Comparison of ENCODE assay signal across 21 cellular contexts in the genomic region with DNA sequence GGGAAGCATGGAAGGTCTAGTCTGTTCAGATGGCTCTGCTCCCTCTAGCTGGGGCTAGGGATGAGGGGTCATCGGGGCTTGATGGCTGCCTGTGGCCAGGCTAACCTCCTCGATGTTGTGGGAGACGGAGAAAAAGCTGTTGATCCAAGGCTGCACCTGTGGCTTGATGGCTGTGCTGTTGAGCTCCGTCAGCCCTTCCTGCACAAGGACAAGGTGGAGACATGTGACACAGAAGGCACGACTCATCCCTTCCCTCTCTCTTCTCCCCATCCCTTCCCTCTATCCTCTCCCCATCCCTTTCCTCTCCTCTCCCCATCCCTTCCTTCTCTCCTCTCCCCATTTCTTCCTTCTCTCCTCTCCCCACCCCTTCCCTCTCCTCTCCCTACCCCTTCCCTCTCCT. TPM values are rescaled to one million over a fixed set of nuclear protein-coding genes. Genes with fewer than 3 reads are reported as not detected.
DNase-seq lines count a peak whose midpoint lies in the region; ATAC-seq and TF ChIP-seq lines count a peak whose summit lies in the region.
"Had no signal": no experiment of that assay in that cellular context is flagged by ENCODE, and none has a peak within 500 bp of the region (broad histone marks: within the 10 kb centered on the region; RNA-seq: fewer than 3 reads in every experiment).

No MANE protein-coding gene starts in this region.

- TF ChIP-seq POLR2A in prostate gland (IDR thresholded peaks at IDR 0.05) = no peak

- DNase-seq in T-helper 17 cell = no peak
- peak; percentile 30 for DNase-seq in kidney tubule cell (ENCODE audit: low spot score)
- no peak for DNase-seq in activated CD8-positive, alpha-beta memory T cell treated with anti-CD3 and anti-CD28 coated beads, Interleukin-2, amount 50 U/mL, for 4 hours
- no peak for DNase-seq in prostate gland (ENCODE audit: low spot score)
- DNase-seq: activated CD8-positive, alpha-beta memory T cell treated with anti-CD3 and anti-CD28 coated beads for 24 hours; activated effector memory CD4-positive, alpha-beta T cell treated with anti-CD3 and anti-CD28 coated beads, Interleukin-2, amount 50 U/mL, for 16 hours; anterior cingulate cortex; Calu3; left colon; NCI-H1417; NCI-H2171; NCI-H774; stimulated activated CD4-positive, alpha-beta T cell treated with anti-CD3 and anti-CD28 coated beads, Interleukin-4, amount 100 ng/mL, for 1 hour; testis had no signal

- H3K36me3 Mint-ChIP-seq in T-helper 17 cell (ENCODE audit: low read depth) = no peaks in the 10 kb centered on the region

- WGBS in prostate gland = 81% methylated on average over 5 of the region's 5 CpGs

- H3K4me3 ChIP-seq in BLaER1 (no peak overlapping the region), HEK293 (ENCODE audit: low read depth, low read length) (no peak overlapping the region), prostate gland (no peak overlapping the region)
- H3K4me3 ChIP-seq: testis had no signal

- no peak overlapping the region for H3K9ac ChIP-seq in BLaER1
- H3K9ac ChIP-seq: KMS-11 had no signal

- H3K27me3 Mint-ChIP-seq in T-helper 17 cell = no peaks in the 10 kb centered on the region

- H3K9me3 ChIP-seq in BLaER1 (no peaks in the 10 kb centered on the region), HEK293 (ENCODE audit: control insufficient read depth, insufficient read depth, low read depth, low read length) (no peaks in the 10 kb centered on the region), T-helper 17 cell (ENCODE audit: control insufficient read depth, low read length, poor library complexity, severe bottlenecking) (no peaks in the 10 kb centered on the region), prostate gland (no peaks in the 10 kb centered on the region)
- H3K9me3 ChIP-seq: testis had no signal

- H3K27ac ChIP-seq in BLaER1 = 0 out of 2 replicates have a peak overlapping the region, but pooled peaks have one; percentile 55
- H3K27ac ChIP-seq in HEK293 (ENCODE audit: extremely low read depth, low read depth, low read length) = no peak overlapping the region
- H3K27ac ChIP-seq in prostate gland = no peak overlapping the region
- H3K27ac ChIP-seq: HL-60, KMS-11, testis, VCaP had no signal

- H3K4me2 ChIP-seq in BLaER1 = no peak overlapping the region
- H3K4me2 ChIP-seq: KMS-11 had no signal

- POLR2A ChIA-PET in HEK293 (lab: Yijun Ruan, JAX) = no interaction called here

- CTCF ChIA-PET in HEK293 (lab: Yijun Ruan, JAX) = no interaction called here

- H3K4me1 ChIP-seq in BLaER1 = peaks cover 17% of the 10 kb centered on the region
- H3K4me1 ChIP-seq in HEK293 (ENCODE audit: control insufficient read depth, insufficient read depth, low read length) = no peaks in the 10 kb centered on the region
- no peaks in the 10 kb centered on the region for H3K4me1 ChIP-seq in prostate gland (replicated peaks)
- H3K4me1 ChIP-seq: testis had no signal

- H3K27me3 ChIP-seq in BLaER1 (no peaks in the 10 kb centered on the region), prostate gland (replicated peaks; ENCODE audit: insufficient read depth) (no peaks in the 10 kb centered on the region)
- H3K27me3 ChIP-seq: testis had no signal

- no peaks in the 10 kb centered on the region for H4K20me1 ChIP-seq in BLaER1

- ATAC-seq in T-helper 17 cell (no peak), GM19467 (IDR thresholded peaks at IDR 0.05; ENCODE audit: unreplicated experiment) (no peak), HG03025 (IDR thresholded peaks at IDR 0.05; ENCODE audit: low FRiP score, unreplicated experiment) (no peak)
- ATAC-seq: left colon had no signal

- peaks cover 10% of the 10 kb centered on the region for H3K4me1 Mint-ChIP-seq in T-helper 17 cell

- H3K36me3 ChIP-seq in BLaER1 = peaks cover 79% of the 10 kb centered on the region
- peaks cover 0 to 65% of the 10 kb centered on the region in 2 experiments; a peak in 2 of 3 replicates for H3K36me3 ChIP-seq in HEK293 (ENCODE audit: control insufficient read depth in 2 of 2, insufficient read depth in 1 of 2, low read length in 2 of 2)
- H3K36me3 ChIP-seq in prostate gland = peaks cover 2 to 16% of the 10 kb centered on the region in 2 donors

- TF ChIP-seq CTCF in HEK293 (tag by site-specific recombination; IDR thresholded peaks at IDR 0.05) (no peak), prostate gland (IDR thresholded peaks at IDR 0.05) (no peak)

- no peak overlapping the region for H3K4me3 Mint-ChIP-seq in T-helper 17 cell

- intact Hi-C loops in prostate gland (cut with DNase I) = no loop called here

- peak overlapping the region; percentile 45 for H3K27ac Mint-ChIP-seq in T-helper 17 cell

TF ChIP-seq in HEK293, 187 proteins besides CTCF, POLR2A, EP300 and RAD21:
- TF ChIP-seq, protein P1, sequence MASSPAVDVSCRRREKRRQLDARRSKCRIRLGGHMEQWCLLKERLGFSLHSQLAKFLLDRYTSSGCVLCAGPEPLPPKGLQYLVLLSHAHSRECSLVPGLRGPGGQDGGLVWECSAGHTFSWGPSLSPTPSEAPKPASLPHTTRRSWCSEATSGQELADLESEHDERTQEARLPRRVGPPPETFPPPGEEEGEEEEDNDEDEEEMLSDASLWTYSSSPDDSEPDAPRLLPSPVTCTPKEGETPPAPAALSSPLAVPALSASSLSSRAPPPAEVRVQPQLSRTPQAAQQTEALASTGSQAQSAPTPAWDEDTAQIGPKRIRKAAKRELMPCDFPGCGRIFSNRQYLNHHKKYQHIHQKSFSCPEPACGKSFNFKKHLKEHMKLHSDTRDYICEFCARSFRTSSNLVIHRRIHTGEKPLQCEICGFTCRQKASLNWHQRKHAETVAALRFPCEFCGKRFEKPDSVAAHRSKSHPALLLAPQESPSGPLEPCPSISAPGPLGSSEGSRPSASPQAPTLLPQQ (tag by site-specific recombination; IDR thresholded peaks at IDR 0.05) = no peak
- TF ChIP-seq PRDM1 (tag by site-specific recombination; IDR thresholded peaks at IDR 0.05) (peak; percentile 73), ZNF600 (tag by site-specific recombination; IDR thresholded peaks at IDR 0.05) (0 out of 2 replicates have a peak, but pooled peaks have one; percentile 23), SCRT1 (tag by site-specific recombination; IDR thresholded peaks at IDR 0.05; ENCODE audit: borderline replicate concordance) (peak; percentile 85; the same call in 1 of the 2 replicates), ZNF76 (tag by site-specific recombination; IDR thresholded peaks at IDR 0.05; ENCODE audit: borderline replicate concordance, low read depth) (no peak), SCRT2 (tag by site-specific recombination; IDR thresholded peaks at IDR 0.05) (peak; percentile 97)
- TF ChIP-seq, protein P2, sequence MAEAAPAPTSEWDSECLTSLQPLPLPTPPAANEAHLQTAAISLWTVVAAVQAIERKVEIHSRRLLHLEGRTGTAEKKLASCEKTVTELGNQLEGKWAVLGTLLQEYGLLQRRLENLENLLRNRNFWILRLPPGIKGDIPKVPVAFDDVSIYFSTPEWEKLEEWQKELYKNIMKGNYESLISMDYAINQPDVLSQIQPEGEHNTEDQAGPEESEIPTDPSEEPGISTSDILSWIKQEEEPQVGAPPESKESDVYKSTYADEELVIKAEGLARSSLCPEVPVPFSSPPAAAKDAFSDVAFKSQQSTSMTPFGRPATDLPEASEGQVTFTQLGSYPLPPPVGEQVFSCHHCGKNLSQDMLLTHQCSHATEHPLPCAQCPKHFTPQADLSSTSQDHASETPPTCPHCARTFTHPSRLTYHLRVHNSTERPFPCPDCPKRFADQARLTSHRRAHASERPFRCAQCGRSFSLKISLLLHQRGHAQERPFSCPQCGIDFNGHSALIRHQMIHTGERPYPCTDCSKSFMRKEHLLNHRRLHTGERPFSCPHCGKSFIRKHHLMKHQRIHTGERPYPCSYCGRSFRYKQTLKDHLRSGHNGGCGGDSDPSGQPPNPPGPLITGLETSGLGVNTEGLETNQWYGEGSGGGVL (tag by site-specific recombination; IDR thresholded peaks at IDR 0.05) = peak; percentile 39

RNA-seq across cellular contexts. Expression of a gene that starts 28.2 kb away (rescaled TPM):
- total RNA-seq in T-helper 17 cell = 10 to 100 TPM; 27.1 to 27.7 TPM
- 10 to 100 TPM; 23.0 to 33.1 TPM for total RNA-seq in prostate gland

RNA-seq across cellular contexts. Expression of a gene that starts 40.7 kb away (rescaled TPM):
- total RNA-seq in T-helper 17 cell = 10 to 100 TPM; 26.3 to 54.0 TPM
- total RNA-seq in prostate gland = 10 to 100 TPM; 34.6 to 62.0 TPM

RNA-seq across cellular contexts. Expression of a gene that starts 41.0 kb away (rescaled TPM):
- total RNA-seq in T-helper 17 cell (100 to 1,000 TPM; 163 to 182 TPM), prostate gland (100 to 1,000 TPM in 1 of 2 donors, 10 to 100 TPM in 1; 98.4 to 138 TPM)

RNA-seq across cellular contexts. Expression of a gene that starts 43.7 kb away (rescaled TPM):
- total RNA-seq in T-helper 17 cell = 10 to 100 TPM; 11.8 to 14.4 TPM
- 10 to 100 TPM in 1 of 2 donors, 1 to 10 TPM in 1; 8.7 to 54.5 TPM for total RNA-seq in prostate gland
